ENCODE assay signal across 1 cellular context in genomic region chr12:26240329-26240815, GRCh38.
TF ChIP-seq lines count a peak whose summit lies in the region.

No MANE protein-coding gene starts in this region.

TF ChIP-seq in WTC11, 78 proteins besides CTCF, POLR2A, EP300 and RAD21 (continued from another document):
- TF ChIP-seq AFF4 (CRISPR knock-in tag; IDR thresholded peaks at IDR 0.05; ENCODE audit: borderline replicate concordance) (no peak), IRF1 (CRISPR knock-in tag; IDR thresholded peaks at IDR 0.05) (no peak), TEAD1 (CRISPR knock-in tag; IDR thresholded peaks at IDR 0.05) (no peak), PREB (CRISPR knock-in tag; IDR thresholded peaks at IDR 0.05; ENCODE audit: borderline replicate concordance) (no peak), GABPB1 (CRISPR knock-in tag; IDR thresholded peaks at IDR 0.05) (no peak), ZNF263 (CRISPR knock-in tag; IDR thresholded peaks at IDR 0.05; ENCODE audit: low read depth) (no peak), RELA (CRISPR knock-in tag; IDR thresholded peaks at IDR 0.05; ENCODE audit: borderline replicate concordance) (no peak), NFYB (CRISPR knock-in tag; conservative IDR thresholded peaks at IDR 0.05; ENCODE audit: low read depth) (no peak), NFE2L1 (CRISPR knock-in tag; IDR thresholded peaks at IDR 0.05) (no peak)
- TF ChIP-seq, protein P1, sequence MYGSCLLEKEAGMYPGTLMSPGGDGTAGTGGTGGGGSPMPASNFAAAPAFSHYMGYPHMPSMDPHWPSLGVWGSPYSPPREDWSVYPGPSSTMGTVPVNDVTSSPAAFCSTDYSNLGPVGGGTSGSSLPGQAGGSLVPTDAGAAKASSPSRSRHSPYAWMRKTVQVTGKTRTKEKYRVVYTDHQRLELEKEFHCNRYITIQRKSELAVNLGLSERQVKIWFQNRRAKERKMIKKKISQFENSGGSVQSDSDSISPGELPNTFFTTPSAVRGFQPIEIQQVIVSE (CRISPR knock-in tag; IDR thresholded peaks at IDR 0.05; ENCODE audit: borderline replicate concordance): no peak
- TF ChIP-seq, protein P2, sequence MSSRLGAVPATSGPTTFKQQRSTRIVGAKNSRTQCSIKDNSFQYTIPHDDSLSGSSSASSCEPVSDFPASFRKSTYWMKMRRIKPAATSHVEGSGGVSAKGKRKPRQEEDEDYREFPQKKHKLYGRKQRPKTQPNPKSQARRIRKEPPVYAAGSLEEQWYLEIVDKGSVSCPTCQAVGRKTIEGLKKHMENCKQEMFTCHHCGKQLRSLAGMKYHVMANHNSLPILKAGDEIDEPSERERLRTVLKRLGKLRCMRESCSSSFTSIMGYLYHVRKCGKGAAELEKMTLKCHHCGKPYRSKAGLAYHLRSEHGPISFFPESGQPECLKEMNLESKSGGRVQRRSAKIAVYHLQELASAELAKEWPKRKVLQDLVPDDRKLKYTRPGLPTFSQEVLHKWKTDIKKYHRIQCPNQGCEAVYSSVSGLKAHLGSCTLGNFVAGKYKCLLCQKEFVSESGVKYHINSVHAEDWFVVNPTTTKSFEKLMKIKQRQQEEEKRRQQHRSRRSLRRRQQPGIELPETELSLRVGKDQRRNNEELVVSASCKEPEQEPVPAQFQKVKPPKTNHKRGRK (CRISPR knock-in tag; IDR thresholded peaks at IDR 0.05; ENCODE audit: borderline replicate concordance): no peak
